Comparison of ENCODE assay signal across 1 cellular context in genomic region chr14:50957296-50957695, GRCh38.
TF ChIP-seq lines count a peak whose summit lies in the region.

No MANE protein-coding gene starts in this region.

TF ChIP-seq in K562, 482 proteins besides CTCF, POLR2A, EP300 and RAD21 (continued from another document):
- TF ChIP-seq ZNF644 (tag; IDR thresholded peaks at IDR 0.05; ENCODE audit: low read depth) (no peak), MYBL2 (IDR thresholded peaks at IDR 0.05; ENCODE audit: low read depth) (no peak), MYBL2 (CRISPR knock-in tag; IDR thresholded peaks at IDR 0.05; ENCODE audit: borderline replicate concordance) (no peak)
